ENCODE assay signal across 16 cellular contexts in genomic region chr10:20890491-20891337, GRCh38. TPM values are rescaled to one million over a fixed set of nuclear protein-coding genes. Genes with fewer than 3 reads are reported as not detected.
DNase-seq lines count a peak whose midpoint lies in the region; TF ChIP-seq lines count a peak whose summit lies in the region.
"Had no signal": no experiment of that assay in that cellular context is flagged by ENCODE, and none has a peak within 500 bp of the region (broad histone marks: within the 10 kb centered on the region; RNA-seq: fewer than 3 reads in every experiment).

No MANE protein-coding gene starts in this region.

- CTCF ChIA-PET in A673 (lab: Charles Lee): no interaction called here
- CTCF ChIA-PET in Calu3 (lab: Charles Lee): no interaction called here

- intact Hi-C loops in A673 (cut with micrococcal nuclease; ENCODE audit: unreplicated experiment): no loop called here
- intact Hi-C loops in Calu3 (cut with micrococcal nuclease; ENCODE audit: unreplicated experiment): no loop called here

- no peaks in the 10 kb centered on the region for H3K27me3 Mint-ChIP-seq in Calu3 (ENCODE audit: unreplicated experiment)

- no peaks in the 10 kb centered on the region for H3K36me3 Mint-ChIP-seq in Calu3 (ENCODE audit: insufficient read depth, unreplicated experiment)

- peak; percentile 57 for DNase-seq in A673 (ENCODE audit: low spot score)
- DNase-seq in H4 (ENCODE audit: low spot score): peak; percentile 25
- DNase-seq in astrocyte of the hippocampus (ENCODE audit: low read depth, low spot score): peak; percentile 38
- no peak for DNase-seq in right atrium auricular region (ENCODE audit: low spot score)
- no peak for DNase-seq in effector CD4-positive, alpha-beta T cell
- DNase-seq in GM19240 (ENCODE audit: insufficient read length, low spot score): no peak
- DNase-seq in NCI-H774 (lab: John Stamatoyannopoulos, UW): no peak
- DNase-seq in Calu3: no peak
- DNase-seq: anterior cingulate cortex; MV-4-11; NCI-H2107; stimulated activated naive CD4-positive, alpha-beta T cell; upper lobe of left lung had no signal

- no peaks in the 10 kb centered on the region for H3K36me3 ChIP-seq in A673 (ENCODE audit: insufficient read depth, low read length, poor library complexity, severe bottlenecking)
- H3K36me3 ChIP-seq in right atrium auricular region: peaks cover 43% of the 10 kb centered on the region
- H3K36me3 ChIP-seq: gastroesophageal sphincter, upper lobe of left lung had no signal

- POLR2A ChIA-PET in A673 (lab: Charles Lee; ENCODE audit: low non-redundant PET): no interaction called here

- H3K4me3 Mint-ChIP-seq in Calu3 (ENCODE audit: low read depth, unreplicated experiment): no peak overlapping the region

- H3K4me3 ChIP-seq in A673 (ENCODE audit: low read depth, low read length, poor library complexity, severe bottlenecking) (no peak overlapping the region), right atrium auricular region (peak overlapping the region; percentile 33 to 51)
- H3K4me3 ChIP-seq: gastroesophageal sphincter, skin epidermis, upper lobe of left lung had no signal

- H3K9me3 ChIP-seq in A673 (ENCODE audit: low read depth, low read length, poor library complexity, severe bottlenecking) (no peaks in the 10 kb centered on the region), right atrium auricular region (no peaks in the 10 kb centered on the region)
- H3K9me3 ChIP-seq: gastroesophageal sphincter, upper lobe of left lung had no signal

- H3K4me1 ChIP-seq in A673 (ENCODE audit: insufficient read depth, low read length, poor library complexity, severe bottlenecking): peaks cover 15% of the 10 kb centered on the region
- no peaks in the 10 kb centered on the region for H3K4me1 ChIP-seq in right atrium auricular region
- H3K4me1 ChIP-seq: gastroesophageal sphincter had no signal

- no peaks in the 10 kb centered on the region for H3K4me1 Mint-ChIP-seq in Calu3 (ENCODE audit: low read depth, unreplicated experiment)

- no peak overlapping the region for H3K27ac Mint-ChIP-seq in Calu3 (ENCODE audit: unreplicated experiment)

- H3K27ac ChIP-seq in A673 (ENCODE audit: low read depth, low read length, poor library complexity, severe bottlenecking) (no peak overlapping the region), right atrium auricular region (peak overlapping the region; percentile 83 to 93)
- H3K27ac ChIP-seq: gastroesophageal sphincter, skin epidermis had no signal

- no peak for TF ChIP-seq CTCF in A673 (conservative IDR thresholded peaks at IDR 0.05; ENCODE audit: low read depth, low read length)
- no peak for TF ChIP-seq CTCF in right atrium auricular region (IDR thresholded peaks at IDR 0.05)
- no peak for TF ChIP-seq CTCF in Calu3 (IDR thresholded peaks at IDR 0.05; ENCODE audit: unreplicated experiment)

- BruUV-seq in A673 (replicated peaks; lab: Mats Ljungman, UMichigan) (no TSS peak), Calu3 (replicated peaks; lab: Mats Ljungman, UMichigan) (no TSS peak)

- H3K27me3 ChIP-seq in A673 (replicated peaks; ENCODE audit: insufficient read depth, low read depth, low read length, poor library complexity) (no peaks in the 10 kb centered on the region), right atrium auricular region (no peaks in the 10 kb centered on the region)
- H3K27me3 ChIP-seq: gastroesophageal sphincter, upper lobe of left lung had no signal

- no peaks in the 10 kb centered on the region for H3K9me3 Mint-ChIP-seq in Calu3 (ENCODE audit: low read depth, unreplicated experiment)

RNA-seq across cellular contexts. Expression of gene NEBL, which starts 6.4 kb away (rescaled TPM):
- total RNA-seq in A673 (2021) (7.5 and 11.5 TPM in 2 replicates), right atrium auricular region (100 to 1,000 TPM; 304 to 550 TPM), Calu3 (2022) (11.2 and 12.7 TPM in 2 replicates)
- 0.08 and 0.17 TPM in 2 replicates for total RNA-seq in H4 (2014; rRNA removed; shearing (Covaris generic))
- total RNA-seq: HepG2 had no signal

Comparison
In these comparisons a context has a peak if more than half of its experiments do, and no peak if none do; other contexts are left out.
1. DNase-seq: peak in A673 (single experiment), H4 (single experiment) and astrocyte of the hippocampus (single experiment); none in right atrium auricular region (single experiment), effector CD4-positive, alpha-beta T cell (single experiment), GM19240 (single experiment), NCI-H774 (single experiment) and Calu3 (single experiment).
2. RNA of gene NEBL, which starts 6.4 kb away (total RNA-seq): 304 to 550 TPM in right atrium auricular region; 7.5 to 11.5 TPM in A673, 11.2 to 12.7 TPM in Calu3 and 0.08 to 0.17 TPM in H4; every median in the first group is over 10 times any median in the second.